Comparison of ENCODE assay signal across 1 cellular context in genomic region chr11:111335596-111335995, GRCh38.
TF ChIP-seq lines count a peak whose summit lies in the region.

No MANE protein-coding gene starts in this region.

TF ChIP-seq in H1, 55 proteins besides CTCF, POLR2A, EP300 and RAD21 (continued from another document):
- no peak for TF ChIP-seq TAF7 (optimal IDR thresholded peaks at IDR 0.05; ENCODE audit: borderline replicate concordance, low read depth, low read length)
- TF ChIP-seq ZNF274 (IDR thresholded peaks at IDR 0.05; ENCODE audit: borderline replicate concordance, extremely low read depth, low read length): no peak
- no peak for TF ChIP-seq BACH1 (IDR thresholded peaks at IDR 0.05; ENCODE audit: low read length)
- TF ChIP-seq CBX5 (IDR thresholded peaks at IDR 0.05; ENCODE audit: low read depth, low read length): no peak
- no peak for TF ChIP-seq SRF (IDR thresholded peaks at IDR 0.05; ENCODE audit: low read depth, low read length)
- TF ChIP-seq TEAD4 (IDR thresholded peaks at IDR 0.05; ENCODE audit: low read depth, low read length): no peak
- TF ChIP-seq, protein P1, sequence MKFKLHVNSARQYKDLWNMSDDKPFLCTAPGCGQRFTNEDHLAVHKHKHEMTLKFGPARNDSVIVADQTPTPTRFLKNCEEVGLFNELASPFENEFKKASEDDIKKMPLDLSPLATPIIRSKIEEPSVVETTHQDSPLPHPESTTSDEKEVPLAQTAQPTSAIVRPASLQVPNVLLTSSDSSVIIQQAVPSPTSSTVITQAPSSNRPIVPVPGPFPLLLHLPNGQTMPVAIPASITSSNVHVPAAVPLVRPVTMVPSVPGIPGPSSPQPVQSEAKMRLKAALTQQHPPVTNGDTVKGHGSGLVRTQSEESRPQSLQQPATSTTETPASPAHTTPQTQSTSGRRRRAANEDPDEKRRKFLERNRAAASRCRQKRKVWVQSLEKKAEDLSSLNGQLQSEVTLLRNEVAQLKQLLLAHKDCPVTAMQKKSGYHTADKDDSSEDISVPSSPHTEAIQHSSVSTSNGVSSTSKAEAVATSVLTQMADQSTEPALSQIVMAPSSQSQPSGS (IDR thresholded peaks at IDR 0.05; ENCODE audit: low read length): no peak
- no peak for TF ChIP-seq SIX5 (IDR thresholded peaks at IDR 0.05; ENCODE audit: low read depth, low read length)
- no peak for TF ChIP-seq CHD2 (IDR thresholded peaks at IDR 0.05; ENCODE audit: low read length)
- no peak for TF ChIP-seq RBBP5 (IDR thresholded peaks at IDR 0.05; ENCODE audit: borderline replicate concordance, low read depth, low read length)
- TF ChIP-seq MAX (IDR thresholded peaks at IDR 0.05): no peak
TF ChIP-seq in H1: peak in this region for 0.
